Comparison of ENCODE assay signal across 25 cellular contexts in genomic region chr3:71721002-71721401, GRCh38. TPM values are rescaled to one million over a fixed set of nuclear protein-coding genes. Genes with fewer than 3 reads are reported as not detected.
A peak's percentile ranks its signal among the peaks of the same experiment; 100 is the strongest.
DNase-seq lines count a peak whose midpoint lies in the region; ATAC-seq lines count a peak whose summit lies in the region.
"Had no signal": no experiment of that assay in that cellular context is flagged by ENCODE, and none has a peak within 500 bp of the region (broad histone marks: within the 10 kb centered on the region; RNA-seq: fewer than 3 reads in every experiment).

No MANE protein-coding gene starts in this region.

- H3K27me3 ChIP-seq in SJCRH30: no peaks in the 10 kb centered on the region
- H3K27me3 ChIP-seq: body of pancreas, heart right ventricle had no signal

- peak overlapping the region; percentile 86 for H3K4me3 Mint-ChIP-seq in T-helper 2 cell treated with Interferon-gamma antibody and Interleukin-4, amounts not matched to agents 5 μg/mL and 100 μg/mL, for 36 hours
- peak overlapping the region; percentile 75 for H3K4me3 Mint-ChIP-seq in stimulated activated naive CD8-positive, alpha-beta T cell treated with anti-CD3 and anti-CD28 coated beads, Interleukin-15, Interleukin-2, amounts not matched to agents 100 ng/mL and 50 ng/mL, for 24 hours
- H3K4me3 Mint-ChIP-seq in stimulated activated naive CD8-positive, alpha-beta T cell treated with anti-CD3 and anti-CD28 coated beads, Interleukin-15, amount 100 ng/mL, for 72 hours: no peak overlapping the region
- H3K4me3 Mint-ChIP-seq in effector memory CD8-positive, alpha-beta T cell: peak overlapping the region; percentile 72 to 97
- H3K4me3 Mint-ChIP-seq: memory B cell, type B pancreatic cell had no signal

- no peak overlapping the region for H3K27ac ChIP-seq in SJCRH30
- H3K27ac ChIP-seq: body of pancreas had no signal

- no peak overlapping the region for H3K4me3 ChIP-seq in SJCRH30
- H3K4me3 ChIP-seq: body of pancreas, heart right ventricle had no signal

- H3K9me3 Mint-ChIP-seq in T-helper 2 cell treated with Interferon-gamma antibody and Interleukin-4, amounts not matched to agents 5 μg/mL and 100 μg/mL, for 36 hours: no peaks in the 10 kb centered on the region
- no peaks in the 10 kb centered on the region for H3K9me3 Mint-ChIP-seq in stimulated activated naive CD8-positive, alpha-beta T cell treated with anti-CD3 and anti-CD28 coated beads, Interleukin-15, Interleukin-2, amounts not matched to agents 100 ng/mL and 50 ng/mL, for 24 hours
- no peaks in the 10 kb centered on the region for H3K9me3 Mint-ChIP-seq in stimulated activated naive CD8-positive, alpha-beta T cell treated with anti-CD3 and anti-CD28 coated beads, Interleukin-15, amount 100 ng/mL, for 72 hours
- H3K9me3 Mint-ChIP-seq in effector memory CD8-positive, alpha-beta T cell: no peaks in the 10 kb centered on the region
- H3K9me3 Mint-ChIP-seq: memory B cell, type B pancreatic cell had no signal

- ATAC-seq in stimulated activated naive CD8-positive, alpha-beta T cell treated with anti-CD3 and anti-CD28 coated beads, Interleukin-15, amount 100 ng/mL, for 72 hours: no peak
- no peak for ATAC-seq in effector memory CD8-positive, alpha-beta T cell (replicated peaks)
- ATAC-seq in GM21576 (IDR thresholded peaks at IDR 0.05; ENCODE audit: unreplicated experiment): no peak
- ATAC-seq: body of pancreas, heart right ventricle, left colon, SK-N-SH treated with all-trans-retinoic acid at 6 μM for 48 hours had no signal

- no peaks in the 10 kb centered on the region for H3K4me1 ChIP-seq in SJCRH30

- no peaks in the 10 kb centered on the region for H3K27me3 Mint-ChIP-seq in T-helper 2 cell treated with Interferon-gamma antibody and Interleukin-4, amounts not matched to agents 5 μg/mL and 100 μg/mL, for 36 hours (ENCODE audit: low read depth)
- no peaks in the 10 kb centered on the region for H3K27me3 Mint-ChIP-seq in stimulated activated naive CD8-positive, alpha-beta T cell treated with anti-CD3 and anti-CD28 coated beads, Interleukin-15, Interleukin-2, amounts not matched to agents 100 ng/mL and 50 ng/mL, for 24 hours
- no peaks in the 10 kb centered on the region for H3K27me3 Mint-ChIP-seq in stimulated activated naive CD8-positive, alpha-beta T cell treated with anti-CD3 and anti-CD28 coated beads, Interleukin-15, amount 100 ng/mL, for 72 hours
- H3K27me3 Mint-ChIP-seq in effector memory CD8-positive, alpha-beta T cell: no peaks in the 10 kb centered on the region

- H3K36me3 ChIP-seq in SJCRH30: no peaks in the 10 kb centered on the region
- H3K36me3 ChIP-seq: heart right ventricle had no signal

- peak overlapping the region; percentile 96 for H3K27ac Mint-ChIP-seq in T-helper 2 cell treated with Interferon-gamma antibody and Interleukin-4, amounts not matched to agents 5 μg/mL and 100 μg/mL, for 36 hours
- H3K27ac Mint-ChIP-seq in stimulated activated naive CD8-positive, alpha-beta T cell treated with anti-CD3 and anti-CD28 coated beads, Interleukin-15, Interleukin-2, amounts not matched to agents 100 ng/mL and 50 ng/mL, for 24 hours: peak overlapping the region; percentile 98
- H3K27ac Mint-ChIP-seq in stimulated activated naive CD8-positive, alpha-beta T cell treated with anti-CD3 and anti-CD28 coated beads, Interleukin-15, amount 100 ng/mL, for 72 hours: no peak overlapping the region
- peak overlapping the region; percentile 87 to 90 for H3K27ac Mint-ChIP-seq in effector memory CD8-positive, alpha-beta T cell
- H3K27ac Mint-ChIP-seq: type B pancreatic cell had no signal

- no peak for DNase-seq in T-helper 2 cell treated with Interferon-gamma antibody and Interleukin-4, amounts not matched to agents 5 μg/mL and 100 μg/mL, for 36 hours (ENCODE audit: low spot score)
- no peak for DNase-seq in T-helper 2 cell
- no peak for DNase-seq in stimulated activated naive CD8-positive, alpha-beta T cell treated with anti-CD3 and anti-CD28 coated beads, Interleukin-15, amount 100 ng/mL, for 72 hours
- DNase-seq in effector memory CD8-positive, alpha-beta T cell: no peak
- DNase-seq in D341Med (ENCODE audit: low spot score): no peak
- no peak for DNase-seq in SJCRH30
- DNase-seq: 8988T; activated CD4-positive, CD25-positive, alpha-beta regulatory T cell; body of pancreas; effector CD4-positive, alpha-beta T cell; foreskin fibroblast; GDM1; heart right ventricle; KG1; left colon; NCI-H1436 treated with DMSO at 0.1 percent for 48 hours; NCI-H446 treated with DMSO at 0.1 percent for 48 hours had no signal

- H3K9me3 ChIP-seq in SJCRH30 (replicated peaks): no peaks in the 10 kb centered on the region
- H3K9me3 ChIP-seq: body of pancreas, heart right ventricle had no signal

- peaks cover 60% of the 10 kb centered on the region for H3K4me1 Mint-ChIP-seq in T-helper 2 cell treated with Interferon-gamma antibody and Interleukin-4, amounts not matched to agents 5 μg/mL and 100 μg/mL, for 36 hours (ENCODE audit: low read depth)
- peaks cover 79% of the 10 kb centered on the region for H3K4me1 Mint-ChIP-seq in stimulated activated naive CD8-positive, alpha-beta T cell treated with anti-CD3 and anti-CD28 coated beads, Interleukin-15, Interleukin-2, amounts not matched to agents 100 ng/mL and 50 ng/mL, for 24 hours (ENCODE audit: low read depth)
- H3K4me1 Mint-ChIP-seq in stimulated activated naive CD8-positive, alpha-beta T cell treated with anti-CD3 and anti-CD28 coated beads, Interleukin-15, amount 100 ng/mL, for 72 hours: peaks cover 70% of the 10 kb centered on the region
- peaks cover 68 to 80% of the 10 kb centered on the region in 2 donors for H3K4me1 Mint-ChIP-seq in effector memory CD8-positive, alpha-beta T cell (ENCODE audit: low read depth in 2 of 2)

- H3K36me3 Mint-ChIP-seq in T-helper 2 cell treated with Interferon-gamma antibody and Interleukin-4, amounts not matched to agents 5 μg/mL and 100 μg/mL, for 36 hours (ENCODE audit: low read depth): peaks cover 38% of the 10 kb centered on the region
- H3K36me3 Mint-ChIP-seq in stimulated activated naive CD8-positive, alpha-beta T cell treated with anti-CD3 and anti-CD28 coated beads, Interleukin-15, Interleukin-2, amounts not matched to agents 100 ng/mL and 50 ng/mL, for 24 hours (ENCODE audit: low read depth): peaks cover 12% of the 10 kb centered on the region
- peaks cover 19% of the 10 kb centered on the region for H3K36me3 Mint-ChIP-seq in effector memory CD8-positive, alpha-beta T cell (ENCODE audit: insufficient read depth)
- H3K36me3 Mint-ChIP-seq: memory B cell had no signal

RNA-seq across cellular contexts. Expression of gene EIF4E3, which starts 4.2 kb away (rescaled TPM):
- total RNA-seq in SJCRH30 (2014; rRNA removed; shearing (Covaris generic)): 0.20 and 0.23 TPM in 2 replicates
- total RNA-seq: OCI-LY7 had no signal

RNA-seq across cellular contexts. Expression of gene GPR27, which starts 32.7 kb away (rescaled TPM):
- total RNA-seq in SJCRH30 (2014; rRNA removed; shearing (Covaris generic)): not detected in 2 replicates
- total RNA-seq: HT1080, OCI-LY7, osteoblast had no signal

Comparison
In these comparisons a context has a peak if more than half of its experiments do, and no peak if none do; other contexts are left out.
1. H3K27ac Mint-ChIP-seq: peak in T-helper 2 cell treated with Interferon-gamma antibody and Interleukin-4, amounts not matched to agents 5 μg/mL and 100 μg/mL, for 36 hours (single experiment), stimulated activated naive CD8-positive, alpha-beta T cell treated with anti-CD3 and anti-CD28 coated beads, Interleukin-15, Interleukin-2, amounts not matched to agents 100 ng/mL and 50 ng/mL, for 24 hours (single experiment) and effector memory CD8-positive, alpha-beta T cell (2 of 2); none in stimulated activated naive CD8-positive, alpha-beta T cell treated with anti-CD3 and anti-CD28 coated beads, Interleukin-15, amount 100 ng/mL, for 72 hours (0 of 2).
2. H3K4me3 Mint-ChIP-seq: peak in T-helper 2 cell treated with Interferon-gamma antibody and Interleukin-4, amounts not matched to agents 5 μg/mL and 100 μg/mL, for 36 hours (single experiment), stimulated activated naive CD8-positive, alpha-beta T cell treated with anti-CD3 and anti-CD28 coated beads, Interleukin-15, Interleukin-2, amounts not matched to agents 100 ng/mL and 50 ng/mL, for 24 hours (single experiment) and effector memory CD8-positive, alpha-beta T cell (2 of 2); none in stimulated activated naive CD8-positive, alpha-beta T cell treated with anti-CD3 and anti-CD28 coated beads, Interleukin-15, amount 100 ng/mL, for 72 hours (0 of 2).